ENCODE assay signal across 15 cellular contexts in the genomic region with DNA sequence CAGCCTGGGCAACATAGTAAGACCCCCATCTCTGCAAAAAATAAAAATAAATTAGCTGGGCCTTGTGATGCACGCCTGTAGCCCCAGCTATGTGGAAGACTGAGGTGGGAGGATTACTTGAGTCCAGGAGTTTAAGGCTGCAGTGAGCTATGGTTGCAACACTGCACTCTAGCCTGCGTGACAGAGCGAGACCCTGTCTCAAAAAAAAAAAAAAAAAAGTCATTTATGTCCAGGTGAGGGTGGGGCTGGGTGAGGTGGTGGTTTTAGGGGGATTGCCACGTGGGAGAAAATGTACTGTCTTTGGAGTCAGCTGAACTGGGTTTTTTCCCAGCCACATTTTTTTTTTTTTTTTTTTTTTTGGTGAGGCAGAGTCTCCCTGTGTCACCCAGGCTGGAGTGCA. TPM values are rescaled to one million over a fixed set of nuclear protein-coding genes. Genes with fewer than 3 reads are reported as not detected.
A peak's percentile ranks its signal among the peaks of the same experiment; 100 is the strongest.
DNase-seq lines count a peak whose midpoint lies in the region; ATAC-seq and TF ChIP-seq lines count a peak whose summit lies in the region.
"Had no signal": no experiment of that assay in that cellular context is flagged by ENCODE, and none has a peak within 500 bp of the region (broad histone marks: within the 10 kb centered on the region; RNA-seq: fewer than 3 reads in every experiment).

No MANE protein-coding gene starts in this region.

- H3K27me3 Mint-ChIP-seq in activated naive CD8-positive, alpha-beta T cell treated with anti-CD3 and anti-CD28 coated beads, Interleukin-2, amount 50 U/mL, for 24 hours = no peaks in the 10 kb centered on the region

- peak; percentile 9 for ATAC-seq in activated naive CD8-positive, alpha-beta T cell treated with anti-CD3 and anti-CD28 coated beads, Interleukin-2, amount 50 U/mL, for 24 hours
- no peak for ATAC-seq in aorta (ENCODE audit: low FRiP score)
- ATAC-seq: sciatic nerve had no signal

- H3K4me1 ChIP-seq in OCI-LY1 (ENCODE audit: insufficient read depth, low read length, severe bottlenecking) (peaks cover 50% of the 10 kb centered on the region), aorta (ENCODE audit: control insufficient read depth in 1 of 2, insufficient read depth in 2 of 2, low read length in 2 of 2) (no peaks in the 10 kb centered on the region)

- no peak overlapping the region for H2AFZ ChIP-seq in OCI-LY1 (ENCODE audit: low read length)

- peaks cover 39% of the 10 kb centered on the region for H3K36me3 Mint-ChIP-seq in activated naive CD8-positive, alpha-beta T cell treated with anti-CD3 and anti-CD28 coated beads, Interleukin-2, amount 50 U/mL, for 24 hours (ENCODE audit: low read depth)
- H3K36me3 Mint-ChIP-seq: WTC11 had no signal

- 82 to 93% methylated on average over 4 of the region's 4 CpGs for WGBS in aorta, 2 donors

- peak; percentile 68 for DNase-seq in activated effector memory CD4-positive, alpha-beta T cell treated with anti-CD3 and anti-CD28 coated beads, Interleukin-2, amount 50 U/mL, for 16 hours
- no peak for DNase-seq in activated effector memory CD4-positive, alpha-beta T cell treated with Interleukin-2 at 50 U/mL for 16 hours
- DNase-seq in activated naive CD8-positive, alpha-beta T cell treated with anti-CD3 and anti-CD28 coated beads, Interleukin-2, amount 50 U/mL, for 24 hours = peak; percentile 46
- peak; percentile 16 for DNase-seq in stimulated activated naive CD4-positive, alpha-beta T cell treated with Interleukin-2 at 50 U/mL for 16 hours (lab: John Stamatoyannopoulos, UW)
- DNase-seq in GF-D8 (lab: John Stamatoyannopoulos, UW) (no peak), SW480 (ENCODE audit: low spot score) (no peak), aorta (no peak)
- DNase-seq: activated gamma-delta T cell treated with Interleukin-2 at 50 U/mL for 16 hours, H9, NCI-H1417 treated with DMSO at 0.1 percent for 48 hours, NCI-H446 had no signal

- H3K27ac ChIP-seq in OCI-LY1 (ENCODE audit: low read depth, low read length, poor library complexity, severe bottlenecking) = peak overlapping the region; percentile 22
- no peak overlapping the region for H3K27ac ChIP-seq in aorta (ENCODE audit: low read depth in 1 of 2, low read length in 2 of 2)
- H3K27ac ChIP-seq: KMS-11 had no signal

- H3K27ac Mint-ChIP-seq in activated naive CD8-positive, alpha-beta T cell treated with anti-CD3 and anti-CD28 coated beads, Interleukin-2, amount 50 U/mL, for 24 hours = peak overlapping the region; percentile 99
- H3K27ac Mint-ChIP-seq: WTC11 had no signal

- no peak overlapping the region; the same call in 1 of the 2 replicates for H3K9ac ChIP-seq in OCI-LY1 (ENCODE audit: low read length)
- H3K9ac ChIP-seq: KMS-11 had no signal

- intact Hi-C loops in aorta (cut with DNase I) = no loop called here

- TF ChIP-seq CTCF in OCI-LY1 (IDR thresholded peaks at IDR 0.05; ENCODE audit: low read length) = no peak

- no peaks in the 10 kb centered on the region for H3K9me3 Mint-ChIP-seq in activated naive CD8-positive, alpha-beta T cell treated with anti-CD3 and anti-CD28 coated beads, Interleukin-2, amount 50 U/mL, for 24 hours
- H3K9me3 Mint-ChIP-seq: H9, WTC11 had no signal

- H3K79me2 ChIP-seq in OCI-LY1 (ENCODE audit: insufficient read depth, low read length) = peaks cover 23% of the 10 kb centered on the region

- H3K4me3 Mint-ChIP-seq in activated naive CD8-positive, alpha-beta T cell treated with anti-CD3 and anti-CD28 coated beads, Interleukin-2, amount 50 U/mL, for 24 hours = peak overlapping the region; percentile 48
- H3K4me3 Mint-ChIP-seq: H9, WTC11 had no signal

- H4K20me1 ChIP-seq in OCI-LY1 (ENCODE audit: insufficient read depth, low read length) = no peaks in the 10 kb centered on the region

- H3F3A ChIP-seq in OCI-LY1 (ENCODE audit: insufficient read depth, low read length) = peaks cover 6% of the 10 kb centered on the region; the same call in 1 of the 2 replicates

- peaks cover 91% of the 10 kb centered on the region for H3K4me1 Mint-ChIP-seq in activated naive CD8-positive, alpha-beta T cell treated with anti-CD3 and anti-CD28 coated beads, Interleukin-2, amount 50 U/mL, for 24 hours

- H3K4me3 ChIP-seq in OCI-LY1 (ENCODE audit: low read depth, low read length, poor library complexity, severe bottlenecking) (no peak overlapping the region), aorta (ENCODE audit: low read length in 2 of 2) (no peak overlapping the region)

- no peak overlapping the region for H3K4me2 ChIP-seq in OCI-LY1 (ENCODE audit: low read length)
- H3K4me2 ChIP-seq: KMS-11 had no signal

- H3K27me3 ChIP-seq in OCI-LY1 (ENCODE audit: insufficient read depth, low read length) (no peaks in the 10 kb centered on the region), aorta (ENCODE audit: control insufficient read depth in 1 of 2, insufficient read depth in 2 of 2, low read length in 1 of 2) (no peaks in the 10 kb centered on the region)

- no peaks in the 10 kb centered on the region for H3K9me2 ChIP-seq in OCI-LY1 (ENCODE audit: low read depth, low read length)

- no peaks in the 10 kb centered on the region; the same call in 1 of the 2 replicates for H3K36me3 ChIP-seq in OCI-LY1 (ENCODE audit: insufficient read depth, low read length)
- H3K36me3 ChIP-seq in aorta (ENCODE audit: control insufficient read depth in 1 of 2, insufficient read depth in 2 of 2, low read length in 1 of 2) = no peaks in the 10 kb centered on the region

- H3K9me3 ChIP-seq in OCI-LY1 (ENCODE audit: low read length) (no peaks in the 10 kb centered on the region), aorta (ENCODE audit: control insufficient read depth, low read length) (no peaks in the 10 kb centered on the region)

RNA-seq across cellular contexts. Expression of gene PIK3CD, which starts 6.7 kb away (rescaled TPM):
- total RNA-seq in aorta = 10 to 100 TPM; 13.3 to 21.0 TPM
- 10 to 100 TPM in 1 of 2 donors, 1 to 10 TPM in 1; 5.2 to 10.1 TPM for polyA plus RNA-seq in aorta

Comparison
In these comparisons a context has a peak if more than half of its experiments do, and no peak if none do; other contexts are left out.
1. DNase-seq: peak in activated effector memory CD4-positive, alpha-beta T cell treated with anti-CD3 and anti-CD28 coated beads, Interleukin-2, amount 50 U/mL, for 16 hours (single experiment), activated naive CD8-positive, alpha-beta T cell treated with anti-CD3 and anti-CD28 coated beads, Interleukin-2, amount 50 U/mL, for 24 hours (single experiment) and stimulated activated naive CD4-positive, alpha-beta T cell treated with Interleukin-2 at 50 U/mL for 16 hours (single experiment); none in activated effector memory CD4-positive, alpha-beta T cell treated with Interleukin-2 at 50 U/mL for 16 hours (single experiment), GF-D8 (single experiment), SW480 (single experiment) and aorta (0 of 2).